ENCODE assay signal across 10 cellular contexts in the genomic region with DNA sequence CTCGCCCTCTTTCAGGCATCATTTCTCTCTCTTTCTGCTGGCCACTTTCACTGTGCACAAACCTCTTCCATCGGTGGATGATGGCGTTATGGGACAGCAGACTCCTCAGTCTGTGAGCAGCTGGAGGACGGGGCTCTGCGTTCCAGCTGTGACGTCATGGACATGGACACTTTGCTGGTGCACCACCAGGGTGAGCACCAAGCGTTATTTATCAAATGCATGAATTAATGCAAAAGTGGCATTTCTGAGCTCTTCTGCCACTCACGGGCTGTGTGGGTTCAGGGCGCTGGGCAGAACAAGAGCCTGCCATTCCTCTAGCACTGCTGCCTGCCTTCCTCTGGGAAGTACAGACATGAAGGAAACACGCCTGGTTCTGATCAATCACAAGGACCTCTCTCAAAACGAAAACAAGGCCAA.
DNase-seq lines count a peak whose midpoint lies in the region; ATAC-seq and TF ChIP-seq lines count a peak whose summit lies in the region.
"Had no signal": no experiment of that assay in that cellular context is flagged by ENCODE, and none has a peak within 500 bp of the region (broad histone marks: within the 10 kb centered on the region; RNA-seq: fewer than 3 reads in every experiment).

No MANE protein-coding gene starts in this region.

- WGBS in body of pancreas, 2 donors = 67% methylated on average over 11 of the region's 11 CpGs

- peak in 2 of 7 experiments; percentile 16 to 21 for TF ChIP-seq CTCF in body of pancreas (IDR thresholded peaks at IDR 0.05)

- H3K27me3 ChIP-seq in body of pancreas = no peaks in the 10 kb centered on the region

- no peaks in the 10 kb centered on the region for H3K9me3 ChIP-seq in body of pancreas

- H3K4me1 ChIP-seq in body of pancreas = peaks cover 4% of the 10 kb centered on the region

- peaks cover 0 to 2% of the 10 kb centered on the region in 2 donors for H3K36me3 ChIP-seq in body of pancreas (replicated peaks in 1 of 2; ENCODE audit: insufficient read depth in 1 of 2, low read depth in 2 of 2)

- no peak for TF ChIP-seq POLR2A in body of pancreas (IDR thresholded peaks at IDR 0.05)

- ATAC-seq in body of pancreas (peak; percentile 28), HG03439 (IDR thresholded peaks at IDR 0.05; ENCODE audit: unreplicated experiment) (no peak)

- intact Hi-C loops in body of pancreas (cut with DNase I) = no loop called here

- H3K4me3 ChIP-seq in body of pancreas = no peak overlapping the region

- H3K27ac ChIP-seq in body of pancreas (peak overlapping the region in 3 of 4 donors; percentile 61 to 73 (median 62)), temporal lobe (ENCODE audit: low read depth, low read length) (peak overlapping the region; percentile 5)

- DNase-seq in HCEC 1CT = peak; percentile 56
- DNase-seq in body of pancreas = peak in 1 of 4 donors; percentile 25
- peak; percentile 31 to 68 for DNase-seq in hippocampal formation (lab: John Stamatoyannopoulos, UW)
- DNase-seq in activated CD8-positive, alpha-beta memory T cell treated with anti-CD3 and anti-CD28 coated beads for 24 hours = no peak
- no peak for DNase-seq in activated T-cell treated with anti-CD3 and anti-CD28 coated beads for 4 hours
- DNase-seq in RPMI8226 = no peak
- DNase-seq: NCI-H345, T-helper 1 cell had no signal

Comparison
In these comparisons a context has a peak if more than half of its experiments do, and no peak if none do; other contexts are left out.
1. DNase-seq: peak in HCEC 1CT (single experiment) and hippocampal formation (2 of 2); none in activated CD8-positive, alpha-beta memory T cell treated with anti-CD3 and anti-CD28 coated beads for 24 hours (single experiment), activated T-cell treated with anti-CD3 and anti-CD28 coated beads for 4 hours (single experiment) and RPMI8226 (single experiment).